1 cellular context compared by ENCODE assay signal in genomic region chr9:136569526-136570148, GRCh38.
TF ChIP-seq lines count a peak whose summit lies in the region.

No MANE protein-coding gene starts in this region.

TF ChIP-seq in K562, 482 proteins besides CTCF, POLR2A, EP300 and RAD21:
- TF ChIP-seq ZBTB43 (CRISPR knock-in tag; IDR thresholded peaks at IDR 0.05) (peak; percentile 91), KDM1A (IDR thresholded peaks at IDR 0.05) (peak in 1 of 2 experiments; percentile 96; a peak in 2 of 4 replicates), NKRF (IDR thresholded peaks at IDR 0.05; ENCODE audit: borderline replicate concordance) (peak; percentile 54; the same call in 1 of the 2 replicates), CBFA2T3 (IDR thresholded peaks at IDR 0.05) (peak; percentile 19; the same call in 1 of the 2 replicates), ARID2 (IDR thresholded peaks at IDR 0.05) (peak; percentile 25; the same call in 1 of the 2 replicates), BRCA1 (IDR thresholded peaks at IDR 0.05) (no peak), BRCA1 (CRISPR knock-in tag; IDR thresholded peaks at IDR 0.05) (no peak), ZKSCAN8 (CRISPR knock-in tag; IDR thresholded peaks at IDR 0.05) (no peak), PHF20 (IDR thresholded peaks at IDR 0.05; ENCODE audit: partially characterized antibody) (peak; percentile 72)
TF ChIP-seq in K562: peak in this region for 6.
